Comparison of ENCODE assay signal across 22 cellular contexts in the genomic region with DNA sequence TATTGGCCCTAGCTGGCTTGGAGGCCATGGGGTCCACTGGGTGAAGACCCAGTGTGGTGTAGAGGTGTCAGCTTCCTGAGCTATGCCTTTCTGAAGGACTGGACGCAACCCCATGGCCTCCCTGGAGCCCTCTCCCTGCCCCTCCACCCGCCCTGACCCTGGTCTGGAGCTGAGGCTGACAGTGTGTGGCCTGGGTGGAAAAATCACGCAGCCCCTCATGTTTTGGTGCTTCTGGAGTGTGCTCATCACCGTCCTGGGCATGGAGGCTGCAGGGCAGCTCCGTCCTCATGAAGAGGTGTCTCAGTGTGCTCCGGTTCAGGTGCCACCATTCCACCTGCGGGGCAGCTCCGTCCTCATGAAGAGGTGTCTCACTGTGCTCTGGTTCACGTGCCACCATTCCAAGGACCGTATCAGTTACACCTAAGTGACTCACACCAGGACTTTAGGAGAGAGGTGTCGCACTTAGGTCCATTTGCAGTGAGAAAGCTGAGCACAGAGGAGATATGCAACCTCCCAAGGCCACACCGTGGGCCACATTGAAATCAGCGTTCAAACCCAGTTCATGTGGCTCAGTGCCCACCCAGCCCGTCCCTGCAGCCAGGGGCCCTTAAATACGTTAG.
"Had no signal": no experiment of that assay in that cellular context is flagged by ENCODE, and none has a peak within 500 bp of the region (broad histone marks: within the 10 kb centered on the region; RNA-seq: fewer than 3 reads in every experiment).

No MANE protein-coding gene starts in this region.

- H3K4me1 ChIP-seq: SJSA1 had no signal

- DNase-seq: KBM-7, MV-4-11, NCI-H1048, NCI-H1105, NCI-H1417 treated with DMSO at 0.1 percent for 48 hours, NCI-H146, NCI-H187, NCI-H2029, NCI-H2081 treated with DMSO at 0.1 percent for 48 hours, NCI-H2171, NCI-H226, NCI-H446, NCI-H510A, NCI-H524 treated with DMSO at 0.1 percent for 48 hours, NCI-H69, NCI-H774, Right ventricle myocardium superior, RPMI8226, SIG-M5 had no signal

- H3K4me3 ChIP-seq: SJSA1, SK-N-MC had no signal

- H3K27ac ChIP-seq: HL-60, SJSA1, SK-N-MC had no signal

- H3K27me3 ChIP-seq: SJSA1 had no signal

- H3K36me3 ChIP-seq: SJSA1 had no signal
